In the genomic region with DNA sequence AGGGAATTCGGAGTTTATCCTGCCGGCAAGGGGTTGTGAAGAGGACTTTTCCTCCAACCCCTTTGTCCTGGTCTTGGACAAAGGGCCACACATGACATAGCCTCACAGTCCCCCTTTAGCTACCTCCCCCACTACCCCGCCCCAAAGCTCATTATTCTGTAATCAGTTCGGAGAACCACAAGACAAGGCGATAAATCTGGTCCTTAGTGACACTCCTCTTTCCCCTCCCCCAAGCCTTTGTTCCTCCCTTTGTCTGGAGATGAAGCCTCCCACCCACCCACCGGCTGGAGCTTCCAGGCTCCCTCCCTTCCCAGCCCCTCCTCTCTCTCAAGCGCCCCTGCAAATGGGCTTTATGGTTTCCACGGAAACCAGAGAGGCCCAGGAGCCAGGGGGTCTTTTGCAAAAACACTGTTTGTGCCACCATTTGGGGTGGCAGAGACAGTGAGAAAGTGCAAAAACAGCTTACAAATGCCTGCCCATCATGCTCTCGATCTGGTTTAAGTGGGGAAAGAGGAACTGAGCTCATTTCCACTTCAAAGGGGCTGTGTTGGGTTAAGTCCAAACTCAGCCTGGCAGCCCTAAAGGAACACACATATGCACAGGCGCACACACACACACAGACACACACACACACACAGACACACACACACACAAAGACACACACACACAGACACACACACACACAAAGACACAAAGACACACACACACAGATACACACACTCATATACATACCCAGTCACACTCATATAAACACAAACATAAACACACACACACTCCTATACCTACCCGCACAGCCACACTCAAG, we compare ENCODE assay signal across 11 cellular contexts. TPM values are rescaled to one million over a fixed set of nuclear protein-coding genes. Genes with fewer than 3 reads are reported as not detected.
DNase-seq lines count a peak whose midpoint lies in the region; ATAC-seq and TF ChIP-seq lines count a peak whose summit lies in the region.
"Had no signal": no experiment of that assay in that cellular context is flagged by ENCODE, and none has a peak within 500 bp of the region (broad histone marks: within the 10 kb centered on the region; RNA-seq: fewer than 3 reads in every experiment).

No MANE protein-coding gene starts in this region.

- no peaks in the 10 kb centered on the region for H4K20me1 ChIP-seq in fibroblast of lung (ENCODE audit: control insufficient read depth, extremely low read depth, insufficient read depth, low read length)
- no peaks in the 10 kb centered on the region for H4K20me1 ChIP-seq in neural cell (ENCODE audit: insufficient read depth)
- no peaks in the 10 kb centered on the region for H4K20me1 ChIP-seq in Karpas-422 (ENCODE audit: insufficient read depth, low read depth, low read length)

- no peak for ATAC-seq in HG02970 (IDR thresholded peaks at IDR 0.05; ENCODE audit: low FRiP score, unreplicated experiment)
- no peak for ATAC-seq in GM18861 (IDR thresholded peaks at IDR 0.05; ENCODE audit: unreplicated experiment)

- H3K4me3 ChIP-seq in GM12865 (ENCODE audit: low read depth, low read length): no peak overlapping the region
- no peak overlapping the region for H3K4me3 ChIP-seq in fibroblast of lung (replicated peaks in 1 of 4; ENCODE audit: control extremely low read depth in 1 of 4, insufficient read depth in 1 of 4, low read depth in 3 of 4, low read length in 4 of 4)
- peak overlapping the region; percentile 44 for H3K4me3 ChIP-seq in neural cell (ENCODE audit: low read length)
- no peak overlapping the region for H3K4me3 ChIP-seq in Karpas-422 (ENCODE audit: low read length)

- DNase-seq in GM12865 (ENCODE audit: low read depth) (peak; percentile 10), NCI-H82 treated with DMSO at 0.1 percent for 48 hours (lab: John Stamatoyannopoulos, UW; ENCODE audit: unreplicated experiment) (peak; percentile 94), fibroblast of lung (ENCODE audit: low read depth in 2 of 2) (peak; percentile 58 to 70), Karpas-422 (no peak)
- DNase-seq in stimulated activated CD4-positive, alpha-beta T cell treated with anti-CD3 and anti-CD28 coated beads, Interleukin-15, amount 100 ng/mL, for 24 hours: no peak
- DNase-seq: activated CD8-positive, alpha-beta memory T cell treated with anti-CD3 and anti-CD28 coated beads for 24 hours had no signal

- H3K9me3 ChIP-seq in fibroblast of lung (ENCODE audit: control insufficient read depth, insufficient read depth, low read depth, low read length) (no peaks in the 10 kb centered on the region), neural cell (ENCODE audit: low read length) (no peaks in the 10 kb centered on the region), Karpas-422 (ENCODE audit: low read length) (no peaks in the 10 kb centered on the region)

- H3K27me3 ChIP-seq in fibroblast of lung (ENCODE audit: control insufficient read depth, insufficient read depth, low read length) (no peaks in the 10 kb centered on the region), neural cell (ENCODE audit: insufficient read depth, low read depth, low read length) (no peaks in the 10 kb centered on the region), Karpas-422 (ENCODE audit: low read length) (no peaks in the 10 kb centered on the region)

- TF ChIP-seq CTCF in GM12865 (IDR thresholded peaks at IDR 0.05; ENCODE audit: insufficient read depth, low read depth, low read length, missing control alignments) (no peak), fibroblast of lung (conservative IDR thresholded peaks at IDR 0.05 in 1 of 2, IDR thresholded peaks at IDR 0.05 in 1 of 2; ENCODE audit: low read depth in 1 of 2, low read length in 2 of 2) (no peak), neural cell (IDR thresholded peaks at IDR 0.05; ENCODE audit: poor library complexity, severe bottlenecking) (no peak)

- H3K9ac ChIP-seq in fibroblast of lung (ENCODE audit: insufficient read depth, low read length) (no peak overlapping the region), neural cell (ENCODE audit: low read length) (peak overlapping the region; percentile 60), Karpas-422 (ENCODE audit: low read length) (no peak overlapping the region)
- H3K9ac ChIP-seq: KMS-11 had no signal

- H3K4me1 ChIP-seq in fibroblast of lung (ENCODE audit: control insufficient read depth, extremely low read depth, insufficient read depth, low read length) (peaks cover 7% of the 10 kb centered on the region), Karpas-422 (ENCODE audit: low read length) (no peaks in the 10 kb centered on the region)

- H3K36me3 ChIP-seq in fibroblast of lung (ENCODE audit: control insufficient read depth, insufficient read depth, low read length) (no peaks in the 10 kb centered on the region), neural cell (ENCODE audit: insufficient read depth, low read length) (no peaks in the 10 kb centered on the region), Karpas-422 (ENCODE audit: insufficient read depth, low read length) (no peaks in the 10 kb centered on the region)

- H3K27ac ChIP-seq in fibroblast of lung (ENCODE audit: insufficient read depth, low read length) (no peak overlapping the region), neural cell (ENCODE audit: low read length) (peak overlapping the region; percentile 88), Karpas-422 (ENCODE audit: low read length) (no peak overlapping the region)
- H3K27ac ChIP-seq: KMS-11 had no signal

- H3K79me2 ChIP-seq in fibroblast of lung (ENCODE audit: control insufficient read depth, insufficient read depth, low read length) (no peaks in the 10 kb centered on the region), neural cell (replicated peaks; ENCODE audit: insufficient read depth, low read length) (no peaks in the 10 kb centered on the region), Karpas-422 (ENCODE audit: low read length) (no peaks in the 10 kb centered on the region)

- H2AFZ ChIP-seq in fibroblast of lung (ENCODE audit: low read length) (peak overlapping the region; percentile 43), neural cell (ENCODE audit: low read depth, low read length) (peak overlapping the region; percentile 89), Karpas-422 (ENCODE audit: low read length) (no peak overlapping the region)

- peak overlapping the region; percentile 34 for H3K4me2 ChIP-seq in fibroblast of lung (ENCODE audit: extremely low read depth, insufficient read depth, low read length)
- peak overlapping the region; percentile 43 for H3K4me2 ChIP-seq in neural cell (ENCODE audit: low read length)
- no peak overlapping the region for H3K4me2 ChIP-seq in Karpas-422 (ENCODE audit: low read depth, low read length, poor library complexity, severe bottlenecking)
- H3K4me2 ChIP-seq: KMS-11 had no signal

- no peaks in the 10 kb centered on the region for H3K9me2 ChIP-seq in neural cell (ENCODE audit: insufficient read depth, low read length)
- no peaks in the 10 kb centered on the region for H3K9me2 ChIP-seq in Karpas-422 (replicated peaks; ENCODE audit: insufficient read depth, low read length)

- H3F3A ChIP-seq in neural cell (ENCODE audit: insufficient read depth, low read length, poor library complexity, severe bottlenecking): no peaks in the 10 kb centered on the region

- no peak for TF ChIP-seq EP300 in neural cell (conservative IDR thresholded peaks at IDR 0.05; ENCODE audit: poor library complexity, severe bottlenecking)

- peak; percentile 24 for TF ChIP-seq RAD21 in neural cell (conservative IDR thresholded peaks at IDR 0.05)

TF ChIP-seq in neural cell, 6 proteins besides CTCF, POLR2A, EP300 and RAD21:
- TF ChIP-seq MXI1 (conservative IDR thresholded peaks at IDR 0.05; ENCODE audit: poor library complexity, severe bottlenecking) (no peak), SMC3 (conservative IDR thresholded peaks at IDR 0.05; ENCODE audit: poor library complexity) (no peak), POLR2AphosphoS5 (IDR thresholded peaks at IDR 0.05) (peak; percentile 21), TAF1 (IDR thresholded peaks at IDR 0.05; ENCODE audit: low read depth) (peak; percentile 40)
- TF ChIP-seq, protein P1, sequence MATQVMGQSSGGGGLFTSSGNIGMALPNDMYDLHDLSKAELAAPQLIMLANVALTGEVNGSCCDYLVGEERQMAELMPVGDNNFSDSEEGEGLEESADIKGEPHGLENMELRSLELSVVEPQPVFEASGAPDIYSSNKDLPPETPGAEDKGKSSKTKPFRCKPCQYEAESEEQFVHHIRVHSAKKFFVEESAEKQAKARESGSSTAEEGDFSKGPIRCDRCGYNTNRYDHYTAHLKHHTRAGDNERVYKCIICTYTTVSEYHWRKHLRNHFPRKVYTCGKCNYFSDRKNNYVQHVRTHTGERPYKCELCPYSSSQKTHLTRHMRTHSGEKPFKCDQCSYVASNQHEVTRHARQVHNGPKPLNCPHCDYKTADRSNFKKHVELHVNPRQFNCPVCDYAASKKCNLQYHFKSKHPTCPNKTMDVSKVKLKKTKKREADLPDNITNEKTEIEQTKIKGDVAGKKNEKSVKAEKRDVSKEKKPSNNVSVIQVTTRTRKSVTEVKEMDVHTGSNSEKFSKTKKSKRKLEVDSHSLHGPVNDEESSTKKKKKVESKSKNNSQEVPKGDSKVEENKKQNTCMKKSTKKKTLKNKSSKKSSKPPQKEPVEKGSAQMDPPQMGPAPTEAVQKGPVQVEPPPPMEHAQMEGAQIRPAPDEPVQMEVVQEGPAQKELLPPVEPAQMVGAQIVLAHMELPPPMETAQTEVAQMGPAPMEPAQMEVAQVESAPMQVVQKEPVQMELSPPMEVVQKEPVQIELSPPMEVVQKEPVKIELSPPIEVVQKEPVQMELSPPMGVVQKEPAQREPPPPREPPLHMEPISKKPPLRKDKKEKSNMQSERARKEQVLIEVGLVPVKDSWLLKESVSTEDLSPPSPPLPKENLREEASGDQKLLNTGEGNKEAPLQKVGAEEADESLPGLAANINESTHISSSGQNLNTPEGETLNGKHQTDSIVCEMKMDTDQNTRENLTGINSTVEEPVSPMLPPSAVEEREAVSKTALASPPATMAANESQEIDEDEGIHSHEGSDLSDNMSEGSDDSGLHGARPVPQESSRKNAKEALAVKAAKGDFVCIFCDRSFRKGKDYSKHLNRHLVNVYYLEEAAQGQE (IDR thresholded peaks at IDR 0.05; ENCODE audit: borderline replicate concordance): peak; percentile 44

RNA-seq across cellular contexts. Expression of a gene that starts 23.6 kb away (rescaled TPM):
- total RNA-seq in fibroblast of lung: not detected in 2 replicates
- polyA plus RNA-seq in fibroblast of lung (not detected in 2 replicates), neural cell (not detected in 2 replicates)
- polyA plus RNA-seq in fibroblast of lung (2012): not detected in 2 replicates
- polyA minus RNA-seq in fibroblast of lung (ENCODE audit: low replicate concordance) (not detected in 2 replicates), neural cell (not detected in 2 replicates)
- not detected in 2 replicates for total RNA-seq in Karpas-422 (2014; rRNA removed; shearing (Covaris generic); ENCODE audit: low replicate concordance)
- total RNA-seq: chondrocyte had no signal

RNA-seq across cellular contexts. Expression of a gene that starts 31.7 kb away (rescaled TPM):
- not detected in 2 replicates for total RNA-seq in fibroblast of lung
- polyA plus RNA-seq in fibroblast of lung (not detected in 2 replicates), neural cell (2.8 and 3.3 TPM in 2 replicates)
- polyA plus RNA-seq in fibroblast of lung (2012): not detected in 2 replicates
- polyA minus RNA-seq in fibroblast of lung (ENCODE audit: low replicate concordance) (not detected in 2 replicates), neural cell (4.6 and 6.0 TPM in 2 replicates)
- total RNA-seq in Karpas-422 (2014; rRNA removed; shearing (Covaris generic); ENCODE audit: low replicate concordance): not detected in 2 replicates
- total RNA-seq: chondrocyte had no signal

Comparison
In these comparisons a context has a peak if more than half of its experiments do, and no peak if none do; other contexts are left out.
1. DNase-seq: peak in GM12865 (single experiment), NCI-H82 treated with DMSO at 0.1 percent for 48 hours (single experiment) and fibroblast of lung (2 of 2); none in stimulated activated CD4-positive, alpha-beta T cell treated with anti-CD3 and anti-CD28 coated beads, Interleukin-15, amount 100 ng/mL, for 24 hours (single experiment) and Karpas-422 (single experiment).